In genomic region chr4:183636923-183637322, GRCh38 we compare ENCODE assay signal across 14 cellular contexts. TPM values are rescaled to one million over a fixed set of nuclear protein-coding genes. Genes with fewer than 3 reads are reported as not detected.
A peak's percentile ranks its signal among the peaks of the same experiment; 100 is the strongest.
DNase-seq lines count a peak whose midpoint lies in the region; ATAC-seq, FAIRE-seq and TF ChIP-seq lines count a peak whose summit lies in the region.
"Had no signal": no experiment of that assay in that cellular context is flagged by ENCODE, and none has a peak within 500 bp of the region (broad histone marks: within the 10 kb centered on the region; RNA-seq: fewer than 3 reads in every experiment).

No MANE protein-coding gene starts in this region.

- no peaks in the 10 kb centered on the region for H3K9me3 Mint-ChIP-seq in natural killer cell
- no peaks in the 10 kb centered on the region for H3K9me3 Mint-ChIP-seq in activated CD4-positive, alpha-beta T cell treated with anti-CD3 and anti-CD28 coated beads, Interleukin-2, amount 10 ng/mL, durations not matched to agents 24 days and 14 days
- H3K9me3 Mint-ChIP-seq: activated B cell treated with CpG ODN at 0.5 μM for 24 hours had no signal

- intact Hi-C loops in right cardiac atrium (cut with DNase I) (no loop called here), cardiac septum (cut with DNase I) (no loop called here), lower lobe of right lung (cut with DNase I) (no loop called here), aorta (cut with DNase I) (loop anchor here in 1 of 2 donors (5.0 kb wide), 1 partner anchor 130 kb away; the partner anchor contains the start of gene ING2), natural killer cell (cut with micrococcal nuclease) (no loop called here)
- intact Hi-C loops in activated CD4-positive, alpha-beta T cell treated with anti-CD3 and anti-CD28 coated beads, Interleukin-2, amount 10 ng/mL, durations not matched to agents 24 days and 14 days (cut with micrococcal nuclease): no loop called here

- H3K27ac Mint-ChIP-seq in natural killer cell: no peak overlapping the region
- H3K27ac Mint-ChIP-seq in activated CD4-positive, alpha-beta T cell treated with anti-CD3 and anti-CD28 coated beads, Interleukin-2, amount 10 ng/mL, durations not matched to agents 24 days and 14 days: no peak overlapping the region
- H3K27ac Mint-ChIP-seq: activated B cell treated with CpG ODN at 0.5 μM for 24 hours had no signal

- DNase-seq in right cardiac atrium (peak in 2 of 3 donors; percentile 35 to 65), cardiac septum (ENCODE audit: low spot score) (no peak), bronchial epithelial cell (ENCODE audit: low read depth) (peak; percentile 60), lower lobe of right lung (no peak), aorta (peak in 1 of 2 donors; percentile 57), natural killer cell (no peak)
- DNase-seq in activated CD4-positive, alpha-beta T cell treated with anti-CD3 and anti-CD28 coated beads, Interleukin-2, amount 10 ng/mL, durations not matched to agents 24 days and 14 days: no peak
- DNase-seq in activated CD4-positive, alpha-beta T cell treated with anti-CD3 and anti-CD28 coated beads, Interleukin-2, amount 50 U/mL, for 4 hours: no peak
- DNase-seq: activated B cell treated with CpG ODN at 0.5 μM for 24 hours, heart right ventricle, Karpas-422, SHP77 treated with DMSO at 0.1 percent for 48 hours had no signal

- H3K9me3 ChIP-seq in right cardiac atrium (ENCODE audit: control insufficient read depth, low read length) (no peaks in the 10 kb centered on the region), lower lobe of right lung (no peaks in the 10 kb centered on the region), aorta (ENCODE audit: control insufficient read depth, low read length) (no peaks in the 10 kb centered on the region)
- H3K9me3 ChIP-seq: heart right ventricle had no signal

- H3K4me3 ChIP-seq in right cardiac atrium (ENCODE audit: low read length): no peak overlapping the region
- no peak overlapping the region for H3K4me3 ChIP-seq in bronchial epithelial cell (ENCODE audit: low read depth, low read length)
- H3K4me3 ChIP-seq in lower lobe of right lung: peak overlapping the region; percentile 14
- H3K4me3 ChIP-seq in aorta (ENCODE audit: low read length in 2 of 2): peak overlapping the region in 1 of 2 donors; percentile 49
- H3K4me3 ChIP-seq: heart right ventricle, skin epidermis had no signal

- ATAC-seq in right cardiac atrium: peak; percentile 57 to 83
- ATAC-seq in lower lobe of right lung: peak in 1 of 2 donors; percentile 84
- ATAC-seq in aorta (ENCODE audit: low FRiP score): peak; percentile 55
- no peak for ATAC-seq in natural killer cell

- no peak overlapping the region for H3K27ac ChIP-seq in right cardiac atrium (ENCODE audit: low read length)
- H3K27ac ChIP-seq in lower lobe of right lung: peak overlapping the region; percentile 59
- H3K27ac ChIP-seq in aorta (ENCODE audit: low read depth in 1 of 2, low read length in 2 of 2): peak overlapping the region; percentile 54 to 65

- H3K4me1 Mint-ChIP-seq in natural killer cell: peaks cover 0 to 4% of the 10 kb centered on the region in 2 donors
- peaks cover 12% of the 10 kb centered on the region for H3K4me1 Mint-ChIP-seq in activated CD4-positive, alpha-beta T cell treated with anti-CD3 and anti-CD28 coated beads, Interleukin-2, amount 10 ng/mL, durations not matched to agents 24 days and 14 days
- H3K4me1 Mint-ChIP-seq: activated B cell treated with CpG ODN at 0.5 μM for 24 hours had no signal

- H3K4me3 Mint-ChIP-seq in natural killer cell: no peak overlapping the region
- no peak overlapping the region for H3K4me3 Mint-ChIP-seq in activated CD4-positive, alpha-beta T cell treated with anti-CD3 and anti-CD28 coated beads, Interleukin-2, amount 10 ng/mL, durations not matched to agents 24 days and 14 days
- H3K4me3 Mint-ChIP-seq: activated B cell treated with CpG ODN at 0.5 μM for 24 hours had no signal

- no peaks in the 10 kb centered on the region for H3K4me1 ChIP-seq in right cardiac atrium (ENCODE audit: control insufficient read depth, insufficient read depth, low read length)
- no peaks in the 10 kb centered on the region for H3K4me1 ChIP-seq in lower lobe of right lung
- H3K4me1 ChIP-seq in aorta (ENCODE audit: control insufficient read depth in 1 of 2, insufficient read depth in 2 of 2, low read length in 2 of 2): peaks cover 0 to 3% of the 10 kb centered on the region in 2 donors

- H3K36me3 Mint-ChIP-seq in natural killer cell: no peaks in the 10 kb centered on the region
- H3K36me3 Mint-ChIP-seq in activated CD4-positive, alpha-beta T cell treated with anti-CD3 and anti-CD28 coated beads, Interleukin-2, amount 10 ng/mL, durations not matched to agents 24 days and 14 days (ENCODE audit: low read depth): peaks cover 6% of the 10 kb centered on the region

- H3K36me3 ChIP-seq in bronchial epithelial cell (ENCODE audit: control insufficient read depth, insufficient read depth, low read length): no peaks in the 10 kb centered on the region
- H3K36me3 ChIP-seq in lower lobe of right lung: peaks cover 8% of the 10 kb centered on the region
- H3K36me3 ChIP-seq in aorta (ENCODE audit: control insufficient read depth in 1 of 2, insufficient read depth in 2 of 2, low read length in 1 of 2): no peaks in the 10 kb centered on the region

- FAIRE-seq in bronchial epithelial cell (lab: Jason Lieb, UNC): no peak
- FAIRE-seq: G401.6 had no signal

- 45% methylated on average over 5 of the region's 5 CpGs for WGBS in right cardiac atrium
- WGBS in aorta, 2 donors: 1 to 4% methylated on average over 5 of the region's 5 CpGs

- no peak for TF ChIP-seq CTCF in bronchial epithelial cell (IDR thresholded peaks at IDR 0.05; ENCODE audit: insufficient read depth, low read length, severe bottlenecking)
- TF ChIP-seq CTCF in lower lobe of right lung (IDR thresholded peaks at IDR 0.05): no peak
- TF ChIP-seq CTCF in natural killer cell (IDR thresholded peaks at IDR 0.05): no peak

- no peaks in the 10 kb centered on the region for H3K27me3 Mint-ChIP-seq in natural killer cell (ENCODE audit: low read depth in 2 of 2)
- peaks cover 5% of the 10 kb centered on the region for H3K27me3 Mint-ChIP-seq in activated CD4-positive, alpha-beta T cell treated with anti-CD3 and anti-CD28 coated beads, Interleukin-2, amount 10 ng/mL, durations not matched to agents 24 days and 14 days

- H3K27me3 ChIP-seq in right cardiac atrium (ENCODE audit: control insufficient read depth, insufficient read depth) (no peaks in the 10 kb centered on the region), bronchial epithelial cell (ENCODE audit: control insufficient read depth, insufficient read depth, low read length) (no peaks in the 10 kb centered on the region), lower lobe of right lung (ENCODE audit: low read depth) (no peaks in the 10 kb centered on the region), aorta (ENCODE audit: control insufficient read depth in 1 of 2, insufficient read depth in 2 of 2, low read length in 1 of 2) (no peaks in the 10 kb centered on the region)
- H3K27me3 ChIP-seq: heart right ventricle had no signal

RNA-seq across cellular contexts. Expression of gene RWDD4, which starts 22.1 kb away (rescaled TPM):
- 10 to 100 TPM; 15.9 to 21.4 (median 18.2) TPM for total RNA-seq in right cardiac atrium
- polyA plus RNA-seq in right cardiac atrium: 14.2 TPM
- total RNA-seq in cardiac septum: 17.5 TPM
- total RNA-seq in bronchial epithelial cell: 14.2 and 18.3 TPM in 2 replicates
- total RNA-seq in lower lobe of right lung: 16.2 TPM
- 10 to 100 TPM; 17.3 to 20.2 TPM for total RNA-seq in aorta
- polyA plus RNA-seq in aorta: 10 to 100 TPM; 17.1 to 31.7 TPM
- total RNA-seq in natural killer cell: 10 to 100 TPM; 14.3 to 20.7 (median 17.6) TPM
- total RNA-seq in activated CD4-positive, alpha-beta T cell treated with anti-CD3 and anti-CD28 coated beads, Interleukin-2, amount 10 ng/mL, durations not matched to agents 24 days and 14 days: 27.3 and 31.5 TPM in 2 replicates

RNA-seq across cellular contexts. Expression of gene TRAPPC11, which starts 22.2 kb away (rescaled TPM):
- total RNA-seq in right cardiac atrium (10 to 100 TPM; 18.6 to 21.4 (median 20.5) TPM), cardiac septum (21.3 TPM), bronchial epithelial cell (38.8 and 40.8 TPM in 2 replicates), lower lobe of right lung (38.6 TPM), aorta (10 to 100 TPM; 31.9 to 44.6 TPM), natural killer cell (10 to 100 TPM; 33.4 to 41.7 (median 36.8) TPM)
- polyA plus RNA-seq in right cardiac atrium (12.6 TPM), aorta (10 to 100 TPM in 1 of 2 donors, 1 to 10 TPM in 1; 7.4 to 16.6 TPM)
- total RNA-seq in activated CD4-positive, alpha-beta T cell treated with anti-CD3 and anti-CD28 coated beads, Interleukin-2, amount 10 ng/mL, durations not matched to agents 24 days and 14 days: 26.3 and 33.4 TPM in 2 replicates

Comparison
In these comparisons a context has a peak if more than half of its experiments do, and no peak if none do; other contexts are left out.
1. DNase-seq: peak in right cardiac atrium (2 of 3) and bronchial epithelial cell (single experiment); none in cardiac septum (single experiment), lower lobe of right lung (single experiment), natural killer cell (single experiment), activated CD4-positive, alpha-beta T cell treated with anti-CD3 and anti-CD28 coated beads, Interleukin-2, amount 10 ng/mL, durations not matched to agents 24 days and 14 days (single experiment) and activated CD4-positive, alpha-beta T cell treated with anti-CD3 and anti-CD28 coated beads, Interleukin-2, amount 50 U/mL, for 4 hours (0 of 2).
2. ATAC-seq: peak in right cardiac atrium (2 of 2) and aorta (single experiment); none in natural killer cell (0 of 3).